In genomic region chr4:53364624-53365023, GRCh38 we compare ENCODE assay signal across 8 cellular contexts. TPM values are rescaled to one million over a fixed set of nuclear protein-coding genes. Genes with fewer than 3 reads are reported as not detected.
DNase-seq lines count a peak whose midpoint lies in the region; ATAC-seq and TF ChIP-seq lines count a peak whose summit lies in the region.

No MANE protein-coding gene starts in this region.

- peak overlapping the region; percentile 89 for H3K4me2 ChIP-seq in fibroblast of lung (ENCODE audit: extremely low read depth, insufficient read depth, low read length)

- H2AFZ ChIP-seq in fibroblast of lung (ENCODE audit: low read length): no peak overlapping the region

- no peak for DNase-seq in GM12864 (ENCODE audit: low read depth)
- DNase-seq in SJCRH30: no peak
- DNase-seq in fibroblast of lung (ENCODE audit: low read depth in 2 of 2): no peak
- DNase-seq in gastrocnemius medialis: no peak
- DNase-seq in GM03348 (ENCODE audit: low spot score): no peak
- no peak for DNase-seq in nucleus accumbens (lab: John Stamatoyannopoulos, UW)

- ATAC-seq in gastrocnemius medialis (no peak), HG03521 (IDR thresholded peaks at IDR 0.05; ENCODE audit: unreplicated experiment) (no peak), GM21723 (IDR thresholded peaks at IDR 0.05; ENCODE audit: unreplicated experiment) (no peak)

- peaks cover 61% of the 10 kb centered on the region for H3K79me2 ChIP-seq in fibroblast of lung (ENCODE audit: control insufficient read depth, insufficient read depth, low read length)

- no peak for TF ChIP-seq POLR2A in gastrocnemius medialis (IDR thresholded peaks at IDR 0.05)

- no peaks in the 10 kb centered on the region for H4K20me1 ChIP-seq in fibroblast of lung (ENCODE audit: control insufficient read depth, extremely low read depth, insufficient read depth, low read length)

- H3K36me3 ChIP-seq in SJCRH30 (no peaks in the 10 kb centered on the region), fibroblast of lung (ENCODE audit: control insufficient read depth, insufficient read depth, low read length) (no peaks in the 10 kb centered on the region), gastrocnemius medialis (no peaks in the 10 kb centered on the region)

- H3K27ac ChIP-seq in SJCRH30 (no peak overlapping the region), fibroblast of lung (ENCODE audit: insufficient read depth, low read length) (peak overlapping the region; percentile 62), gastrocnemius medialis (no peak overlapping the region)

- H3K27me3 ChIP-seq in SJCRH30 (no peaks in the 10 kb centered on the region), fibroblast of lung (ENCODE audit: control insufficient read depth, insufficient read depth, low read length) (no peaks in the 10 kb centered on the region), gastrocnemius medialis (peaks cover 0 to 9% (median 5%) of the 10 kb centered on the region in 3 donors)

- in situ Hi-C loops in gastrocnemius medialis (cut with MboI; ENCODE audit: low sequenced_read_pairs in 4 of 4): loop anchor here in 1 of 4 donors (25.0 kb wide), 2 partner anchors 352 to 873 kb away; partner anchors contain the start of gene PDGFRA

- H3K4me3 ChIP-seq in GM12864 (ENCODE audit: low read depth, low read length) (peak overlapping the region; percentile 98), SJCRH30 (peak overlapping the region; percentile 74), fibroblast of lung (replicated peaks in 1 of 4; ENCODE audit: control extremely low read depth in 1 of 4, insufficient read depth in 1 of 4, low read depth in 3 of 4, low read length in 4 of 4) (peak overlapping the region; percentile 89 to 98 (median 94)), gastrocnemius medialis (peak overlapping the region; percentile 64 to 98 (median 88))

- H3K9me3 ChIP-seq in SJCRH30 (replicated peaks): no peaks in the 10 kb centered on the region
- H3K9me3 ChIP-seq in fibroblast of lung (ENCODE audit: control insufficient read depth, insufficient read depth, low read depth, low read length): no peaks in the 10 kb centered on the region
- no peaks in the 10 kb centered on the region for H3K9me3 ChIP-seq in gastrocnemius medialis

- TF ChIP-seq CTCF in GM12864 (IDR thresholded peaks at IDR 0.05; ENCODE audit: low read depth, low read length, missing control alignments): no peak
- TF ChIP-seq CTCF in fibroblast of lung (conservative IDR thresholded peaks at IDR 0.05 in 1 of 2, IDR thresholded peaks at IDR 0.05 in 1 of 2; ENCODE audit: low read depth in 1 of 2, low read length in 2 of 2): no peak
- no peak for TF ChIP-seq CTCF in gastrocnemius medialis (IDR thresholded peaks at IDR 0.05 in 4 of 5, conservative IDR thresholded peaks at IDR 0.05 in 1 of 5)

- H3K4me1 ChIP-seq in SJCRH30 (peaks cover 3% of the 10 kb centered on the region; the same call in 1 of the 2 replicates), fibroblast of lung (ENCODE audit: control insufficient read depth, extremely low read depth, insufficient read depth, low read length) (no peaks in the 10 kb centered on the region), gastrocnemius medialis (peaks cover 16 to 23% of the 10 kb centered on the region in 2 donors)

- no peak overlapping the region for H3K9ac ChIP-seq in fibroblast of lung (ENCODE audit: insufficient read depth, low read length)

- intact Hi-C loops in gastrocnemius medialis (cut with DNase I; ENCODE audit: low total_unique reads): loop anchor here (10.0 kb wide), 2 partner anchors 650 to 1520 kb away; partner anchors contain the start of gene DCUN1D4

RNA-seq across cellular contexts. Expression of gene SCFD2, which starts 1.2 kb away (rescaled TPM):
- 25.3 and 27.0 TPM in 2 replicates for total RNA-seq in SJCRH30 (2014; rRNA removed; shearing (Covaris generic))
- total RNA-seq in fibroblast of lung: 12.3 and 23.1 TPM in 2 replicates
- polyA plus RNA-seq in fibroblast of lung: 16.2 and 34.6 TPM in 2 replicates
- 16.9 and 35.9 TPM in 2 replicates for polyA plus RNA-seq in fibroblast of lung (2012)
- polyA minus RNA-seq in fibroblast of lung (ENCODE audit: low replicate concordance): 53.6 and 79.5 TPM in 2 replicates
- total RNA-seq in gastrocnemius medialis: 10 to 100 TPM in 3 of 4 donors, 1 to 10 TPM in 1; 8.9 to 16.0 (median 14.8) TPM

RNA-seq across cellular contexts. Expression of gene FIP1L1, which starts 12.8 kb away (rescaled TPM):
- total RNA-seq in SJCRH30 (2014; rRNA removed; shearing (Covaris generic)): 89.8 and 95.2 TPM in 2 replicates
- total RNA-seq in fibroblast of lung (75.8 and 98.3 TPM in 2 replicates), gastrocnemius medialis (10 to 100 TPM; 26.7 to 36.6 (median 31.1) TPM)
- polyA plus RNA-seq in fibroblast of lung: 22.3 and 39.7 TPM in 2 replicates
- polyA plus RNA-seq in fibroblast of lung (2012): 48.0 and 64.3 TPM in 2 replicates
- polyA minus RNA-seq in fibroblast of lung (ENCODE audit: low replicate concordance): 31.3 and 44.8 TPM in 2 replicates
